In the genomic region with DNA sequence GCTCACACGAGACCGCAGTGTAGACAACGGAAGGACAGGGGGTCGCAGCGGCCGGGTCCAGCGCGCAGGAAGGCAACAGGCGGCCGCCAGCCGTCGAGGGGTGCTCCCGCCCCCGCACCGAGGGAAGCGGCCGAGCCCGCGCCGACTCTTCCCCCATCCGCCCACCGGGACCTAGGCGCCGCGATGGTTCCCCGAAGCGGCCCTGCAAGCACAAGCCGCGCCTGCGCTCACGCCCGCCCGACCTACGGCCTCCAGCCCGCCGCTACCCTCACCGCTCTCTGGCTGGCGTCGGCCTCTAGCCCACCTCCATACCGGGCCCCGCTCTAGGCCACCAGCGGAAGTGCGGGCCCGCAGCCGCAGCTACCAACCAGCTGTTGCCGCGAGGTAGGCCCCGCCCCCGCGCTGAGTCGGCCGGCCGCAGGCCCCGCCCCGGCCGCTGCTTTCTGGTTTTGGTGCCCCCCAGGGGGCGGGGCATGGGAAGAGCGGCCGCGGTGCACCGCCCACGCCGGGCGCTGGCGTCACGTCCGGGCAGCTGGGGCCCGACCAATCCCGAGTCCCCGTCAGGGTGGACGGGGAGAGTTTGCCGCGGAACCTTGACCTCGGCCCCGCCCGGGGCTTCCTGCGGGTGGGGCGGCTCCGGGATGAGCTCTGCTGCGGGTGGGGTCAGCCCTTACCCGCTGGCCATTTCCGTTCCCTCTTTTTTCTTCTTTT, we compare ENCODE assay signal across 8 cellular contexts. TPM values are rescaled to one million over a fixed set of nuclear protein-coding genes. Genes with fewer than 3 reads are reported as not detected.
DNase-seq lines count a peak whose midpoint lies in the region; ATAC-seq, FAIRE-seq and TF ChIP-seq lines count a peak whose summit lies in the region.

A gene with protein sequence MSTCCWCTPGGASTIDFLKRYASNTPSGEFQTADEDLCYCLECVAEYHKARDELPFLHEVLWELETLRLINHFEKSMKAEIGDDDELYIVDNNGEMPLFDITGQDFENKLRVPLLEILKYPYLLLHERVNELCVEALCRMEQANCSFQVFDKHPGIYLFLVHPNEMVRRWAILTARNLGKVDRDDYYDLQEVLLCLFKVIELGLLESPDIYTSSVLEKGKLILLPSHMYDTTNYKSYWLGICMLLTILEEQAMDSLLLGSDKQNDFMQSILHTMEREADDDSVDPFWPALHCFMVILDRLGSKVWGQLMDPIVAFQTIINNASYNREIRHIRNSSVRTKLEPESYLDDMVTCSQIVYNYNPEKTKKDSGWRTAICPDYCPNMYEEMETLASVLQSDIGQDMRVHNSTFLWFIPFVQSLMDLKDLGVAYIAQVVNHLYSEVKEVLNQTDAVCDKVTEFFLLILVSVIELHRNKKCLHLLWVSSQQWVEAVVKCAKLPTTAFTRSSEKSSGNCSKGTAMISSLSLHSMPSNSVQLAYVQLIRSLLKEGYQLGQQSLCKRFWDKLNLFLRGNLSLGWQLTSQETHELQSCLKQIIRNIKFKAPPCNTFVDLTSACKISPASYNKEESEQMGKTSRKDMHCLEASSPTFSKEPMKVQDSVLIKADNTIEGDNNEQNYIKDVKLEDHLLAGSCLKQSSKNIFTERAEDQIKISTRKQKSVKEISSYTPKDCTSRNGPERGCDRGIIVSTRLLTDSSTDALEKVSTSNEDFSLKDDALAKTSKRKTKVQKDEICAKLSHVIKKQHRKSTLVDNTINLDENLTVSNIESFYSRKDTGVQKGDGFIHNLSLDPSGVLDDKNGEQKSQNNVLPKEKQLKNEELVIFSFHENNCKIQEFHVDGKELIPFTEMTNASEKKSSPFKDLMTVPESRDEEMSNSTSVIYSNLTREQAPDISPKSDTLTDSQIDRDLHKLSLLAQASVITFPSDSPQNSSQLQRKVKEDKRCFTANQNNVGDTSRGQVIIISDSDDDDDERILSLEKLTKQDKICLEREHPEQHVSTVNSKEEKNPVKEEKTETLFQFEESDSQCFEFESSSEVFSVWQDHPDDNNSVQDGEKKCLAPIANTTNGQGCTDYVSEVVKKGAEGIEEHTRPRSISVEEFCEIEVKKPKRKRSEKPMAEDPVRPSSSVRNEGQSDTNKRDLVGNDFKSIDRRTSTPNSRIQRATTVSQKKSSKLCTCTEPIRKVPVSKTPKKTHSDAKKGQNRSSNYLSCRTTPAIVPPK (N-terminal part only) (minus strand): TSS at position 342 of the 711 bp plus-strand sequence. CDS start 5,558 bp downstream, outside the sequence.

- no peak for TF ChIP-seq CTCF in Calu3 (IDR thresholded peaks at IDR 0.05; ENCODE audit: unreplicated experiment)
- TF ChIP-seq CTCF in H1 (IDR thresholded peaks at IDR 0.05; ENCODE audit: control extremely low read depth in 1 of 3, insufficient read depth in 1 of 3, low read depth in 1 of 3, low read length in 3 of 3), result no peak

- no peak within 1 kb of the TSS for H2AFZ ChIP-seq in H1 (ENCODE audit: low read length)
- peak within 1 kb of the TSS; percentile 92 for H2AFZ ChIP-seq in mesenchymal stem cell (ENCODE audit: low read depth, low read length)

- DNase-seq in Calu3 (peak; percentile 93), NT2/D1 (ENCODE audit: low read depth, low spot score) (peak; percentile 94), H1 (ENCODE audit: low read depth in 1 of 2, low spot score in 2 of 2) (peak; percentile 92 to 93), mesenchymal stem cell (peak; percentile 96)
- DNase-seq in activated CD8-positive, alpha-beta memory T cell treated with anti-CD3 and anti-CD28 coated beads, Interleukin-2, amount 10 ng/mL, durations not matched to agents 7 days and 5 days, result peak; percentile 96
- DNase-seq in stimulated activated CD8-positive, alpha-beta memory T cell treated with anti-CD3 and anti-CD28 coated beads, Interleukin-12 subunit alpha, Interleukin-12 subunit beta, amount 100 ng/mL, for 24 hours (ENCODE audit: extremely low read depth), result peak; percentile 94

- BruUV-seq in Calu3 (replicated peaks; lab: Mats Ljungman, UMichigan), result no TSS peak

- no peak within 1 kb of the TSS for H2BK120ac ChIP-seq in H1 (replicated peaks; ENCODE audit: low read depth, low read length)
- H2BK120ac ChIP-seq in mesenchymal stem cell (ENCODE audit: low read depth, low read length), result peak within 1 kb of the TSS; percentile 85

- H3K23ac ChIP-seq in H1 (ENCODE audit: insufficient read length) (no peak within 1 kb of the TSS), mesenchymal stem cell (ENCODE audit: low read length in 2 of 2) (peak within 1 kb of the TSS; percentile 34 to 97)

- peak within 1 kb of the TSS; percentile 95 for H3K4me3 ChIP-seq in HUES48 (ENCODE audit: low read depth, low read length)
- peak within 1 kb of the TSS; percentile 99 for H3K4me3 ChIP-seq in NT2/D1 (ENCODE audit: insufficient read length, low read depth)
- peak within 1 kb of the TSS; percentile 87 to 97 (median 90) for H3K4me3 ChIP-seq in H1 (ENCODE audit: extremely low read depth in 1 of 4, insufficient read depth in 2 of 4, low read depth in 3 of 4, low read length in 4 of 4)
- peak within 1 kb of the TSS; percentile 91 to 99 for H3K4me3 ChIP-seq in mesenchymal stem cell (ENCODE audit: insufficient read depth in 1 of 2, low read depth in 1 of 2, low read length in 2 of 2)

- H3K18ac ChIP-seq in H1 (ENCODE audit: extremely low read depth, low read length) (peak within 1 kb of the TSS; percentile 60; the same call in 1 of the 2 replicates), mesenchymal stem cell (ENCODE audit: low read depth in 1 of 2, low read length in 2 of 2) (peak within 1 kb of the TSS; percentile 100)

- H4K5ac ChIP-seq in H1 (ENCODE audit: insufficient read length, low read depth, low read length), result peak within 1 kb of the TSS; percentile 87

- H3K27ac ChIP-seq in HUES48 (ENCODE audit: low read depth, low read length), result peak within 1 kb of the TSS; percentile 90
- peak within 1 kb of the TSS; percentile 81; the same call in 1 of the 2 replicates for H3K27ac ChIP-seq in H1 (ENCODE audit: low read depth, low read length)
- H3K27ac ChIP-seq in mesenchymal stem cell (ENCODE audit: low read length, poor library complexity, severe bottlenecking), result peak within 1 kb of the TSS; percentile 56

- peaks cover 4% of the 10 kb centered on the region; the same call in 1 of the 2 replicates for H3K79me1 ChIP-seq in H1 (ENCODE audit: low read depth, low read length)
- H3K79me1 ChIP-seq in mesenchymal stem cell (replicated peaks; ENCODE audit: low read length, poor library complexity, severe bottlenecking), result peaks cover 4% of the 10 kb centered on the region

- no peaks in the 10 kb centered on the region for H3K9me3 ChIP-seq in HUES48 (ENCODE audit: control insufficient read depth, insufficient read depth, low read length)
- H3K9me3 ChIP-seq in NT2/D1 (ENCODE audit: insufficient read depth, low read length), result no peaks in the 10 kb centered on the region
- no peaks in the 10 kb centered on the region for H3K9me3 ChIP-seq in H1 (ENCODE audit: insufficient read depth in 2 of 2, low read depth in 1 of 2, low read length in 1 of 2)
- H3K9me3 ChIP-seq in mesenchymal stem cell (ENCODE audit: control insufficient read depth, low read length), result no peaks in the 10 kb centered on the region

- H3K9ac ChIP-seq in HUES48 (ENCODE audit: low read depth, low read length) (peak within 1 kb of the TSS; percentile 91), NT2/D1 (ENCODE audit: insufficient read length, low read depth) (peak within 1 kb of the TSS; percentile 99), H1 (replicated peaks in 1 of 4; ENCODE audit: extremely low read depth in 1 of 4, low read depth in 3 of 4, low read length in 3 of 4) (peak within 1 kb of the TSS; percentile 90 to 99 (median 91)), mesenchymal stem cell (ENCODE audit: low read length) (peak within 1 kb of the TSS; percentile 98)

- no peak within 1 kb of the TSS for H2BK15ac ChIP-seq in H1 (ENCODE audit: low read length)
- peak within 1 kb of the TSS; percentile 97 for H2BK15ac ChIP-seq in mesenchymal stem cell (ENCODE audit: low read depth, poor library complexity, severe bottlenecking)

- peak within 1 kb of the TSS; percentile 78 for H3K4ac ChIP-seq in H1 (replicated peaks; ENCODE audit: insufficient read length, low read depth, low read length)
- peak within 1 kb of the TSS; percentile 90 to 98 for H3K4ac ChIP-seq in mesenchymal stem cell (ENCODE audit: low read depth in 1 of 2, low read length in 2 of 2)

- H3K27ac Mint-ChIP-seq in Calu3 (ENCODE audit: unreplicated experiment), result peak within 1 kb of the TSS; percentile 74
- H3K27ac Mint-ChIP-seq in activated CD8-positive, alpha-beta memory T cell treated with anti-CD3 and anti-CD28 coated beads, Interleukin-2, amount 10 ng/mL, durations not matched to agents 7 days and 5 days, result peak within 1 kb of the TSS; percentile 99

- TF ChIP-seq RAD21 in H1 (IDR thresholded peaks at IDR 0.05 in 1 of 2, conservative IDR thresholded peaks at IDR 0.05 in 1 of 2; ENCODE audit: low read depth in 2 of 2, low read length in 2 of 2), result no peak

- H3K36me3 ChIP-seq in HUES48 (ENCODE audit: control insufficient read depth, insufficient read depth, low read length) (peaks cover 38% of the 10 kb centered on the region), NT2/D1 (ENCODE audit: insufficient read depth, insufficient read length, low read length) (peaks cover 43% of the 10 kb centered on the region), H1 (ENCODE audit: control insufficient read depth in 2 of 4, insufficient read depth in 4 of 4, low read length in 3 of 4) (peaks cover 7 to 34% (median 22%) of the 10 kb centered on the region in 4 experiments; a peak in 7 of 8 replicates), mesenchymal stem cell (ENCODE audit: control insufficient read depth in 1 of 2, insufficient read depth in 2 of 2, low read depth in 1 of 2, low read length in 2 of 2) (peaks cover 4 to 36% of the 10 kb centered on the region in 2 experiments)

- ATAC-seq in GM21423 (IDR thresholded peaks at IDR 0.05; ENCODE audit: unreplicated experiment), result peak; percentile 85
- peak; percentile 85 for ATAC-seq in activated CD8-positive, alpha-beta memory T cell treated with anti-CD3 and anti-CD28 coated beads, Interleukin-2, amount 10 ng/mL, durations not matched to agents 7 days and 5 days

- peaks cover 6% of the 10 kb centered on the region; the same call in 1 of the 2 replicates for H3K4me1 ChIP-seq in HUES48 (ENCODE audit: control insufficient read depth, insufficient read depth, low read length)
- H3K4me1 ChIP-seq in NT2/D1 (ENCODE audit: insufficient read depth, insufficient read length), result peaks cover 2% of the 10 kb centered on the region
- H3K4me1 ChIP-seq in H1 (replicated peaks in 1 of 4; ENCODE audit: control insufficient read depth in 3 of 4, insufficient read depth in 4 of 4, low read length in 3 of 4), result no peaks in the 10 kb centered on the region; a peak in 1 of 7 replicates
- peaks cover 8% of the 10 kb centered on the region for H3K4me1 ChIP-seq in mesenchymal stem cell (ENCODE audit: control insufficient read depth, insufficient read depth, low read depth, low read length)

- peaks cover 24% of the 10 kb centered on the region for H3K4me1 Mint-ChIP-seq in Calu3 (ENCODE audit: low read depth, unreplicated experiment)
- peaks cover 37% of the 10 kb centered on the region for H3K4me1 Mint-ChIP-seq in activated CD8-positive, alpha-beta memory T cell treated with anti-CD3 and anti-CD28 coated beads, Interleukin-2, amount 10 ng/mL, durations not matched to agents 7 days and 5 days

- H4K8ac ChIP-seq in H1 (ENCODE audit: extremely low read depth, insufficient read depth, low read length) (peak within 1 kb of the TSS; percentile 95), mesenchymal stem cell (ENCODE audit: low read length) (peak within 1 kb of the TSS; percentile 98)

- 1% methylated on average over 59 of the region's 82 CpGs; no CpG with 5 or more reads in 1 of the 2 experiments for WGBS in H1 (ENCODE audit: extremely low coverage in 1 of 2, insufficient coverage in 1 of 2, insufficient read length in 1 of 2, insufficient replicate concordance in 2 of 2, low coverage in 1 of 2, low lambda C conversion rate in 2 of 2, missing lambda C conversion rate in 1 of 2), 2 experiments
- WGBS in mesenchymal stem cell, result under 1% methylated on average over 72 of the region's 82 CpGs

- TF ChIP-seq POLR2A in H1 (IDR thresholded peaks at IDR 0.05; ENCODE audit: control extremely low read depth in 1 of 2, low read depth in 2 of 2, low read length in 2 of 2), result peak; percentile 90 to 92

- H2BK5ac ChIP-seq in H1 (ENCODE audit: low read depth, low read length) (peak within 1 kb of the TSS; percentile 89), mesenchymal stem cell (ENCODE audit: low read depth, low read length, poor library complexity, severe bottlenecking) (peak within 1 kb of the TSS; percentile 89)

- FAIRE-seq in H1 (lab: Jason Lieb, UNC), result no peak

- peaks cover 0 to 5% of the 10 kb centered on the region in 2 experiments for H4K20me1 ChIP-seq in H1 (replicated peaks in 1 of 2; ENCODE audit: control insufficient read depth in 1 of 2, insufficient read depth in 2 of 2, low read length in 2 of 2)

- H4K91ac ChIP-seq in H1 (replicated peaks; ENCODE audit: insufficient read length, low read length), result peak within 1 kb of the TSS; percentile 98
- H4K91ac ChIP-seq in mesenchymal stem cell (ENCODE audit: low read length), result peak within 1 kb of the TSS; percentile 99

- POLR2A ChIA-PET in H1 (lab: Charles Lee; ENCODE audit: partially characterized antibody), result interaction anchor here (0.6 to 3.0 kb wide), 8 partner anchors 9 to 525 kb away, joined by 3 to 13 read pairs (median 4); a partner anchor contains a TSS

- H3K9me3 Mint-ChIP-seq in Calu3 (ENCODE audit: low read depth, unreplicated experiment), result no peaks in the 10 kb centered on the region
- no peaks in the 10 kb centered on the region for H3K9me3 Mint-ChIP-seq in activated CD8-positive, alpha-beta memory T cell treated with anti-CD3 and anti-CD28 coated beads, Interleukin-2, amount 10 ng/mL, durations not matched to agents 7 days and 5 days (ENCODE audit: low read depth)

- H2BK12ac ChIP-seq in H1 (ENCODE audit: low read depth, low read length) (no peak within 1 kb of the TSS), mesenchymal stem cell (ENCODE audit: low read length in 2 of 2) (peak within 1 kb of the TSS; percentile 23 to 75)

- H2BK20ac ChIP-seq in H1 (ENCODE audit: low read length), result no peak within 1 kb of the TSS

- peaks cover 6% of the 10 kb centered on the region; the same call in 1 of the 2 replicates for H3K23me2 ChIP-seq in H1 (ENCODE audit: low read depth, low read length)

- no peak for TF ChIP-seq EP300 in H1 (IDR thresholded peaks at IDR 0.05; ENCODE audit: borderline replicate concordance in 1 of 2, low read depth in 2 of 2, low read length in 2 of 2)

- CTCF ChIA-PET in Calu3 (lab: Charles Lee) (no interaction called here), H1 (lab: Charles Lee; ENCODE audit: partially characterized antibody) (interaction anchor here (0.5 to 0.9 kb wide), 4 partner anchors 14 to 564 kb away, joined by 3 read pairs; no protein-coding TSS in a partner anchor)
- CTCF ChIA-PET in activated CD8-positive, alpha-beta memory T cell treated with anti-CD3 and anti-CD28 coated beads, Interleukin-2, amount 10 ng/mL, durations not matched to agents 7 days and 5 days (lab: Charles Lee), result interaction anchor here (0.9 to 1.4 kb wide), 4 partner anchors 11 to 790 kb away, joined by 3 to 5 read pairs (median 4); no protein-coding TSS in a partner anchor

- peak within 1 kb of the TSS; percentile 86 for H3K56ac ChIP-seq in H1 (replicated peaks; ENCODE audit: insufficient read length, low read depth, low read length)

- H3K36me3 Mint-ChIP-seq in Calu3 (ENCODE audit: insufficient read depth, unreplicated experiment), result peaks cover 44% of the 10 kb centered on the region
- peaks cover 35% of the 10 kb centered on the region for H3K36me3 Mint-ChIP-seq in activated CD8-positive, alpha-beta memory T cell treated with anti-CD3 and anti-CD28 coated beads, Interleukin-2, amount 10 ng/mL, durations not matched to agents 7 days and 5 days

- H3K27me3 ChIP-seq in HUES48 (ENCODE audit: control insufficient read depth, insufficient read depth, low read length), result no peaks in the 10 kb centered on the region
- H3K27me3 ChIP-seq in NT2/D1 (ENCODE audit: insufficient read depth, insufficient read length), result no peaks in the 10 kb centered on the region
- no peaks in the 10 kb centered on the region for H3K27me3 ChIP-seq in H1 (replicated peaks in 1 of 4; ENCODE audit: control insufficient read depth in 3 of 4, extremely low read depth in 1 of 4, insufficient read depth in 3 of 4, low read length in 3 of 4)
- no peaks in the 10 kb centered on the region for H3K27me3 ChIP-seq in mesenchymal stem cell (ENCODE audit: control insufficient read depth in 1 of 2, insufficient read depth in 1 of 2, low read length in 2 of 2)

- no peaks in the 10 kb centered on the region for H3K27me3 Mint-ChIP-seq in Calu3 (ENCODE audit: unreplicated experiment)
- no peaks in the 10 kb centered on the region for H3K27me3 Mint-ChIP-seq in activated CD8-positive, alpha-beta memory T cell treated with anti-CD3 and anti-CD28 coated beads, Interleukin-2, amount 10 ng/mL, durations not matched to agents 7 days and 5 days

- H3K14ac ChIP-seq in H1 (ENCODE audit: insufficient read length) (no peak within 1 kb of the TSS), mesenchymal stem cell (ENCODE audit: low read length in 2 of 2) (peak within 1 kb of the TSS in 1 of 2 experiments; percentile 97)

- H2AK5ac ChIP-seq in H1 (ENCODE audit: low read depth, low read length), result no peak within 1 kb of the TSS
- peak within 1 kb of the TSS; percentile 88 for H2AK5ac ChIP-seq in mesenchymal stem cell (ENCODE audit: low read length, severe bottlenecking)

- H3K4me2 ChIP-seq in H1 (ENCODE audit: insufficient read depth in 1 of 2, low read depth in 2 of 2, low read length in 2 of 2), result peak within 1 kb of the TSS; percentile 71 to 94
- H3K4me2 ChIP-seq in mesenchymal stem cell (ENCODE audit: low read length, poor library complexity, severe bottlenecking), result peak within 1 kb of the TSS; percentile 93

- H3K4me3 Mint-ChIP-seq in Calu3 (ENCODE audit: low read depth, unreplicated experiment), result peak within 1 kb of the TSS; percentile 90
- H3K4me3 Mint-ChIP-seq in activated CD8-positive, alpha-beta memory T cell treated with anti-CD3 and anti-CD28 coated beads, Interleukin-2, amount 10 ng/mL, durations not matched to agents 7 days and 5 days, result peak within 1 kb of the TSS; percentile 88

- intact Hi-C loops in Calu3 (cut with micrococcal nuclease; ENCODE audit: unreplicated experiment), result no loop called here

- H3K79me2 ChIP-seq in H1 (ENCODE audit: control insufficient read depth in 1 of 2, insufficient read depth in 2 of 2, low read length in 2 of 2), result peaks cover 10 to 32% of the 10 kb centered on the region in 2 experiments

RNA-seq across cellular contexts. Expression of the gene that starts here (rescaled TPM):
- total RNA-seq in Calu3 (2022), result 22.8 and 24.2 TPM in 2 replicates
- total RNA-seq in activated CD8-positive, alpha-beta memory T cell treated with anti-CD3 and anti-CD28 coated beads, Interleukin-2, amount 10 ng/mL, durations not matched to agents 7 days and 5 days, result 10 to 100 TPM; 58.8 to 70.5 TPM
- total RNA-seq in H1 (2021; fragmentation: NEBNext Ultra II Directional; extraction: Animal tissue kit (Norgen Biotek cat#: 25700)), result 33.2 and 37.9 TPM in 2 replicates
- 9.5 and 15.1 TPM in 2 replicates for polyA plus RNA-seq in H1 (2011; rRNA removed)
- 14.2 TPM for polyA plus RNA-seq in H1 (2011; cell fraction: cytosol; rRNA removed)
- polyA plus RNA-seq in H1 (2011; cell fraction: nucleus; rRNA removed), result 13.9 TPM
- 16.1 to 28.3 TPM (median 20.3 TPM) in 4 replicates for polyA plus RNA-seq in H1 (2012, experiment 1 of 2)
- polyA plus RNA-seq in H1 (2012, experiment 2 of 2), result 1.2 TPM
- polyA plus RNA-seq in H1 (2013, experiment 1 of 2), result 14.8 TPM
- 14.4 TPM for polyA plus RNA-seq in H1 (2013, experiment 2 of 2)
- polyA minus RNA-seq in H1 (2011; rRNA and poly(A)+ RNA removed), result 48.8 and 70.3 TPM in 2 replicates
- polyA minus RNA-seq in H1 (2011; cell fraction: cytosol; rRNA and poly(A)+ RNA removed), result 20.9 TPM
- 47.8 TPM for polyA minus RNA-seq in H1 (2011; cell fraction: nucleus; rRNA and poly(A)+ RNA removed)
- polyA plus RNA-seq in mesenchymal stem cell (2013, experiment 1 of 2), result 19.3 TPM
- 18.5 TPM for polyA plus RNA-seq in mesenchymal stem cell (2013, experiment 2 of 2)

Comparison
In these comparisons a context has a peak if more than half of its experiments do, and no peak if none do; other contexts are left out.
1. Peak in every context shown above with its lines: DNase-seq, ATAC-seq, H3K4me3 ChIP-seq and H3K27ac ChIP-seq.